ENCODE assay signal across 8 cellular contexts in genomic region chr22:50250555-50251471, GRCh38. TPM values are rescaled to one million over a fixed set of nuclear protein-coding genes. Genes with fewer than 3 reads are reported as not detected.
DNase-seq lines count a peak whose midpoint lies in the region; ATAC-seq and TF ChIP-seq lines count a peak whose summit lies in the region.

A gene with protein sequence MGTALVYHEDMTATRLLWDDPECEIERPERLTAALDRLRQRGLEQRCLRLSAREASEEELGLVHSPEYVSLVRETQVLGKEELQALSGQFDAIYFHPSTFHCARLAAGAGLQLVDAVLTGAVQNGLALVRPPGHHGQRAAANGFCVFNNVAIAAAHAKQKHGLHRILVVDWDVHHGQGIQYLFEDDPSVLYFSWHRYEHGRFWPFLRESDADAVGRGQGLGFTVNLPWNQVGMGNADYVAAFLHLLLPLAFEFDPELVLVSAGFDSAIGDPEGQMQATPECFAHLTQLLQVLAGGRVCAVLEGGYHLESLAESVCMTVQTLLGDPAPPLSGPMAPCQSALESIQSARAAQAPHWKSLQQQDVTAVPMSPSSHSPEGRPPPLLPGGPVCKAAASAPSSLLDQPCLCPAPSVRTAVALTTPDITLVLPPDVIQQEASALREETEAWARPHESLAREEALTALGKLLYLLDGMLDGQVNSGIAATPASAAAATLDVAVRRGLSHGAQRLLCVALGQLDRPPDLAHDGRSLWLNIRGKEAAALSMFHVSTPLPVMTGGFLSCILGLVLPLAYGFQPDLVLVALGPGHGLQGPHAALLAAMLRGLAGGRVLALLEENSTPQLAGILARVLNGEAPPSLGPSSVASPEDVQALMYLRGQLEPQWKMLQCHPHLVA (minus strand): TSS chr22:50251265. CDS start chr22:50251032, 233 bp downstream.

- DNase-seq in A172 (ENCODE audit: low spot score) (no peak), Peyer's patch (peak; percentile 80 to 93 (median 92)), fibroblast of mammary gland (ENCODE audit: low read depth) (peak; percentile 69)
- peak; percentile 84 for DNase-seq in activated T-helper 1 cell treated with anti-CD3 and anti-CD28 coated beads, Interleukin-12 subunit alpha, Interleukin-12 subunit beta, Interleukin-2, Interleukin-4 antibody, amounts not matched to agents 30 ng/mL and 10 ng/mL and 1 ng/mL, durations not matched to agents 14 hours and 24 hours and 36 hours (ENCODE audit: low spot score)

- peak within 1 kb of the TSS; percentile 85 for H3K4me3 Mint-ChIP-seq in activated T-helper 1 cell treated with anti-CD3 and anti-CD28 coated beads, Interleukin-12 subunit alpha, Interleukin-12 subunit beta, Interleukin-2, Interleukin-4 antibody, amounts not matched to agents 30 ng/mL and 10 ng/mL and 1 ng/mL, durations not matched to agents 14 hours and 24 hours and 36 hours

- peak within 1 kb of the TSS; percentile 30 for H3K4me2 ChIP-seq in neural cell (ENCODE audit: low read length)

- intact Hi-C loops in activated T-helper 1 cell treated with anti-CD3 and anti-CD28 coated beads, Interleukin-12 subunit alpha, Interleukin-12 subunit beta, Interleukin-2, Interleukin-4 antibody, amounts not matched to agents 30 ng/mL and 10 ng/mL and 1 ng/mL, durations not matched to agents 14 hours and 24 hours and 36 hours (cut with micrococcal nuclease), result loop anchor here (1.0 to 2.0 kb wide), 2 partner anchors 19 to 370 kb away; partner anchors contain the start of gene MAPK11

- TF ChIP-seq CTCF in Peyer's patch (IDR thresholded peaks at IDR 0.05) (no peak), fibroblast of mammary gland (conservative IDR thresholded peaks at IDR 0.05; ENCODE audit: control insufficient read depth, insufficient read depth, low read depth, low read length) (no peak), neural cell (IDR thresholded peaks at IDR 0.05; ENCODE audit: poor library complexity, severe bottlenecking) (no peak), subcutaneous adipose tissue (IDR thresholded peaks at IDR 0.05; ENCODE audit: low read depth) (no peak)

- no peaks in the 10 kb centered on the region for H3K27me3 Mint-ChIP-seq in activated T-helper 1 cell treated with anti-CD3 and anti-CD28 coated beads, Interleukin-12 subunit alpha, Interleukin-12 subunit beta, Interleukin-2, Interleukin-4 antibody, amounts not matched to agents 30 ng/mL and 10 ng/mL and 1 ng/mL, durations not matched to agents 14 hours and 24 hours and 36 hours (ENCODE audit: insufficient read depth)

- no peaks in the 10 kb centered on the region for H3F3A ChIP-seq in neural cell (ENCODE audit: insufficient read depth, low read length, poor library complexity, severe bottlenecking)

- H3K4me1 ChIP-seq in Peyer's patch, result peaks cover 9 to 52% (median 30%) of the 10 kb centered on the region in 4 donors

- H3K36me3 ChIP-seq in Peyer's patch, result peaks cover 0 to 13% (median 0%) of the 10 kb centered on the region in 3 donors
- no peaks in the 10 kb centered on the region for H3K36me3 ChIP-seq in neural cell (ENCODE audit: insufficient read depth, low read length)

- H3K4me1 Mint-ChIP-seq in activated T-helper 1 cell treated with anti-CD3 and anti-CD28 coated beads, Interleukin-12 subunit alpha, Interleukin-12 subunit beta, Interleukin-2, Interleukin-4 antibody, amounts not matched to agents 30 ng/mL and 10 ng/mL and 1 ng/mL, durations not matched to agents 14 hours and 24 hours and 36 hours (ENCODE audit: low read depth), result peaks cover 5% of the 10 kb centered on the region

- no peak for TF ChIP-seq RAD21 in neural cell (conservative IDR thresholded peaks at IDR 0.05)

- peak within 1 kb of the TSS; percentile 58 to 87 (median 71) for H3K4me3 ChIP-seq in Peyer's patch
- H3K4me3 ChIP-seq in fibroblast of mammary gland (ENCODE audit: control insufficient read depth, low read depth, low read length), result peak within 1 kb of the TSS; percentile 66
- H3K4me3 ChIP-seq in neural cell (ENCODE audit: low read length), result peak within 1 kb of the TSS; percentile 75

- no peak for TF ChIP-seq EP300 in neural cell (conservative IDR thresholded peaks at IDR 0.05; ENCODE audit: poor library complexity, severe bottlenecking)

- H3K9me2 ChIP-seq in neural cell (ENCODE audit: insufficient read depth, low read length), result no peaks in the 10 kb centered on the region

- no peaks in the 10 kb centered on the region for H3K9me3 Mint-ChIP-seq in activated T-helper 1 cell treated with anti-CD3 and anti-CD28 coated beads, Interleukin-12 subunit alpha, Interleukin-12 subunit beta, Interleukin-2, Interleukin-4 antibody, amounts not matched to agents 30 ng/mL and 10 ng/mL and 1 ng/mL, durations not matched to agents 14 hours and 24 hours and 36 hours

- peak; percentile 23 to 51 for TF ChIP-seq POLR2A in Peyer's patch (IDR thresholded peaks at IDR 0.05)

- no peaks in the 10 kb centered on the region for H4K20me1 ChIP-seq in neural cell (ENCODE audit: insufficient read depth)

- H3K27ac Mint-ChIP-seq in activated T-helper 1 cell treated with anti-CD3 and anti-CD28 coated beads, Interleukin-12 subunit alpha, Interleukin-12 subunit beta, Interleukin-2, Interleukin-4 antibody, amounts not matched to agents 30 ng/mL and 10 ng/mL and 1 ng/mL, durations not matched to agents 14 hours and 24 hours and 36 hours, result peak within 1 kb of the TSS; percentile 83

- H2AFZ ChIP-seq in neural cell (ENCODE audit: low read depth, low read length), result peak within 1 kb of the TSS; percentile 14

- peaks cover 7% of the 10 kb centered on the region for H3K36me3 Mint-ChIP-seq in activated T-helper 1 cell treated with anti-CD3 and anti-CD28 coated beads, Interleukin-12 subunit alpha, Interleukin-12 subunit beta, Interleukin-2, Interleukin-4 antibody, amounts not matched to agents 30 ng/mL and 10 ng/mL and 1 ng/mL, durations not matched to agents 14 hours and 24 hours and 36 hours (ENCODE audit: low read depth)

- H3K9ac ChIP-seq in neural cell (ENCODE audit: low read length), result peak within 1 kb of the TSS; percentile 71

- H3K27me3 ChIP-seq in Peyer's patch, result no peaks in the 10 kb centered on the region
- H3K27me3 ChIP-seq in neural cell (ENCODE audit: insufficient read depth, low read depth, low read length), result no peaks in the 10 kb centered on the region

- ATAC-seq in GM18517 (IDR thresholded peaks at IDR 0.05; ENCODE audit: unreplicated experiment) (peak; percentile 43), HG03342 (IDR thresholded peaks at IDR 0.05; ENCODE audit: unreplicated experiment) (peak; percentile 50)

- H3K9me3 ChIP-seq in Peyer's patch (no peaks in the 10 kb centered on the region), neural cell (ENCODE audit: low read length) (no peaks in the 10 kb centered on the region)

- H3K27ac ChIP-seq in Peyer's patch (peak within 1 kb of the TSS; percentile 56 to 82 (median 70)), neural cell (ENCODE audit: low read length) (peak within 1 kb of the TSS; percentile 28)

- no peaks in the 10 kb centered on the region for H3K79me2 ChIP-seq in neural cell (replicated peaks; ENCODE audit: insufficient read depth, low read length)

TF ChIP-seq in neural cell, 6 proteins besides CTCF, POLR2A, EP300 and RAD21:
- TF ChIP-seq, protein P1, sequence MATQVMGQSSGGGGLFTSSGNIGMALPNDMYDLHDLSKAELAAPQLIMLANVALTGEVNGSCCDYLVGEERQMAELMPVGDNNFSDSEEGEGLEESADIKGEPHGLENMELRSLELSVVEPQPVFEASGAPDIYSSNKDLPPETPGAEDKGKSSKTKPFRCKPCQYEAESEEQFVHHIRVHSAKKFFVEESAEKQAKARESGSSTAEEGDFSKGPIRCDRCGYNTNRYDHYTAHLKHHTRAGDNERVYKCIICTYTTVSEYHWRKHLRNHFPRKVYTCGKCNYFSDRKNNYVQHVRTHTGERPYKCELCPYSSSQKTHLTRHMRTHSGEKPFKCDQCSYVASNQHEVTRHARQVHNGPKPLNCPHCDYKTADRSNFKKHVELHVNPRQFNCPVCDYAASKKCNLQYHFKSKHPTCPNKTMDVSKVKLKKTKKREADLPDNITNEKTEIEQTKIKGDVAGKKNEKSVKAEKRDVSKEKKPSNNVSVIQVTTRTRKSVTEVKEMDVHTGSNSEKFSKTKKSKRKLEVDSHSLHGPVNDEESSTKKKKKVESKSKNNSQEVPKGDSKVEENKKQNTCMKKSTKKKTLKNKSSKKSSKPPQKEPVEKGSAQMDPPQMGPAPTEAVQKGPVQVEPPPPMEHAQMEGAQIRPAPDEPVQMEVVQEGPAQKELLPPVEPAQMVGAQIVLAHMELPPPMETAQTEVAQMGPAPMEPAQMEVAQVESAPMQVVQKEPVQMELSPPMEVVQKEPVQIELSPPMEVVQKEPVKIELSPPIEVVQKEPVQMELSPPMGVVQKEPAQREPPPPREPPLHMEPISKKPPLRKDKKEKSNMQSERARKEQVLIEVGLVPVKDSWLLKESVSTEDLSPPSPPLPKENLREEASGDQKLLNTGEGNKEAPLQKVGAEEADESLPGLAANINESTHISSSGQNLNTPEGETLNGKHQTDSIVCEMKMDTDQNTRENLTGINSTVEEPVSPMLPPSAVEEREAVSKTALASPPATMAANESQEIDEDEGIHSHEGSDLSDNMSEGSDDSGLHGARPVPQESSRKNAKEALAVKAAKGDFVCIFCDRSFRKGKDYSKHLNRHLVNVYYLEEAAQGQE (IDR thresholded peaks at IDR 0.05; ENCODE audit: borderline replicate concordance), result no peak
- TF ChIP-seq TAF1 (IDR thresholded peaks at IDR 0.05; ENCODE audit: low read depth) (no peak), SMC3 (conservative IDR thresholded peaks at IDR 0.05; ENCODE audit: poor library complexity) (no peak), MXI1 (conservative IDR thresholded peaks at IDR 0.05; ENCODE audit: poor library complexity, severe bottlenecking) (peak; percentile 37), POLR2AphosphoS5 (IDR thresholded peaks at IDR 0.05) (peak; percentile 25)

RNA-seq across cellular contexts. Expression of the gene that starts here (rescaled TPM):
- total RNA-seq in A172 (2014; rRNA removed; shearing (Covaris generic)), result 11.4 and 12.6 TPM in 2 replicates
- total RNA-seq in Peyer's patch (100 to 1,000 TPM in 3 of 4 donors, 10 to 100 TPM in 1; 57.3 to 165 (median 119) TPM), subcutaneous adipose tissue (10 to 100 TPM; 10.4 to 55.0 (median 22.7) TPM)
- total RNA-seq in activated T-helper 1 cell treated with anti-CD3 and anti-CD28 coated beads, Interleukin-12 subunit alpha, Interleukin-12 subunit beta, Interleukin-2, Interleukin-4 antibody, amounts not matched to agents 30 ng/mL and 10 ng/mL and 1 ng/mL, durations not matched to agents 14 hours and 24 hours and 36 hours, result 67.4 and 68.1 TPM in 2 replicates
- polyA plus RNA-seq in neural cell, result 39.1 and 40.5 TPM in 2 replicates
- polyA minus RNA-seq in neural cell, result 28.7 and 29.2 TPM in 2 replicates
